In genomic region chr4:109912706-109913621, GRCh38 we compare ENCODE assay signal across 8 cellular contexts. TPM values are rescaled to one million over a fixed set of nuclear protein-coding genes. Genes with fewer than 3 reads are reported as not detected.
DNase-seq lines count a peak whose midpoint lies in the region; ATAC-seq, FAIRE-seq and TF ChIP-seq lines count a peak whose summit lies in the region.

Gene EGF (plus strand): TSS chr4:109912883. CDS start chr4:109913336, 453 bp downstream.

- peak; percentile 83 for FAIRE-seq in RCC 7860 (lab: Jason Lieb, UNC)

- TF ChIP-seq CTCF in GM13976 (IDR thresholded peaks at IDR 0.05; ENCODE audit: borderline replicate concordance, control extremely low read depth, extremely low read depth, insufficient read depth, missing control alignments), result no peak

- in situ Hi-C loops in GM13976 (cut with MboI; ENCODE audit: low sequenced_read_pairs, unreplicated experiment), result no loop called here

- intact Hi-C loops in Right ventricle myocardium inferior (cut with DNase I), result no loop called here

- DNase-seq in RCC 7860 (ENCODE audit: low spot score) (peak; percentile 53), Right ventricle myocardium inferior (ENCODE audit: missing footprints) (no peak), renal cortical epithelial cell (ENCODE audit: low read depth) (peak; percentile 86), NCI-H446 treated with DMSO at 0.1 percent for 48 hours (lab: John Stamatoyannopoulos, UW) (no peak), GM13976 (ENCODE audit: low spot score) (no peak)
- no peak for DNase-seq in activated naive CD4-positive, alpha-beta T cell treated with anti-CD3 and anti-CD28 coated beads, Interleukin-2, amount 50 U/mL, for 16 hours

- peak; percentile 56 for ATAC-seq in GM18505 (IDR thresholded peaks at IDR 0.05; ENCODE audit: unreplicated experiment)
- peak; percentile 83 for ATAC-seq in Right ventricle myocardium inferior
- no peak for ATAC-seq in HG03565 (IDR thresholded peaks at IDR 0.05; ENCODE audit: unreplicated experiment)

- no peak for TF ChIP-seq POLR2A in GM18505 (IDR thresholded peaks at IDR 0.05; ENCODE audit: borderline replicate concordance, extremely low read depth, insufficient read depth, insufficient read length)

RNA-seq across cellular contexts. Expression of gene EGF, which starts in this region (rescaled TPM):
- total RNA-seq in Right ventricle myocardium inferior, result 13.1 TPM
- total RNA-seq in renal cortical epithelial cell, result 0.65 and 1.7 TPM in 2 replicates

Comparison
In these comparisons a context has a peak if more than half of its experiments do, and no peak if none do; other contexts are left out.
1. DNase-seq: peak in RCC 7860 (single experiment) and renal cortical epithelial cell (single experiment); none in Right ventricle myocardium inferior (single experiment), NCI-H446 treated with DMSO at 0.1 percent for 48 hours (single experiment), activated naive CD4-positive, alpha-beta T cell treated with anti-CD3 and anti-CD28 coated beads, Interleukin-2, amount 50 U/mL, for 16 hours (single experiment) and GM13976 (single experiment).